ENCODE assay signal across 15 cellular contexts in genomic region chr1:231016234-231016633, GRCh38.
"Had no signal": no experiment of that assay in that cellular context is flagged by ENCODE, and none has a peak within 500 bp of the region (broad histone marks: within the 10 kb centered on the region; RNA-seq: fewer than 3 reads in every experiment).

No MANE protein-coding gene starts in this region.

- H3K4me3 ChIP-seq: lower lobe of right lung, right lobe of liver, upper lobe of right lung had no signal

- H3K9me3 ChIP-seq: lower lobe of right lung, right lobe of liver, upper lobe of right lung had no signal

- H3K4me1 ChIP-seq: right lobe of liver had no signal

- H3K36me3 ChIP-seq: right lobe of liver had no signal

- H3K27me3 ChIP-seq: right lobe of liver, upper lobe of right lung had no signal

- DNase-seq: activated CD4-positive, alpha-beta T cell treated with anti-CD3 and anti-CD28 coated beads for 4 hours; activated CD8-positive, alpha-beta memory T cell treated with anti-CD3 and anti-CD28 coated beads, Interleukin-2, amount 50 U/mL, for 4 hours; activated CD8-positive, alpha-beta T cell treated with anti-CD3 and anti-CD28 coated beads for 36 hours; activated gamma-delta T cell treated with Interleukin-2 at 50 U/mL for 16 hours; activated naive CD8-positive, alpha-beta T cell treated with anti-CD3 and anti-CD28 coated beads for 36 hours; activated T-cell treated with anti-CD3 and anti-CD28 coated beads, Interleukin-2, amount 50 U/mL, for 72 hours; anterior cingulate cortex; hippocampal formation; lower lobe of right lung; natural killer cell; right lobe of liver; stimulated activated CD4-positive, alpha-beta T cell treated with anti-CD3 and anti-CD28 coated beads, Interleukin-12 subunit alpha, Interleukin-12 subunit beta, amount 100 ng/mL, for 4 hours; stimulated activated naive CD8-positive, alpha-beta T cell treated with anti-CD3 and anti-CD28 coated beads, Interleukin-15, Interleukin-2, amounts not matched to agents 100 U/mL and 50 U/mL, for 24 hours; T-helper 1 cell; upper lobe of right lung had no signal

- H3K27ac ChIP-seq: lower lobe of right lung, right lobe of liver, upper lobe of right lung had no signal
